In genomic region chr2:221527759-221528444, GRCh38 we compare ENCODE assay signal across 11 cellular contexts. TPM values are rescaled to one million over a fixed set of nuclear protein-coding genes. Genes with fewer than 3 reads are reported as not detected.
DNase-seq lines count a peak whose midpoint lies in the region; ATAC-seq and TF ChIP-seq lines count a peak whose summit lies in the region.
"Had no signal": no experiment of that assay in that cellular context is flagged by ENCODE, and none has a peak within 500 bp of the region (broad histone marks: within the 10 kb centered on the region; RNA-seq: fewer than 3 reads in every experiment).

No MANE protein-coding gene starts in this region.

- H3K9me3 ChIP-seq in esophagus squamous epithelium (no peaks in the 10 kb centered on the region), neural progenitor cell (ENCODE audit: low read depth) (no peaks in the 10 kb centered on the region), PC-9 (ENCODE audit: insufficient read depth, low read depth) (no peaks in the 10 kb centered on the region)

- H3K4me1 ChIP-seq in GM23338 (ENCODE audit: insufficient read depth) = peaks cover 12% of the 10 kb centered on the region
- H3K4me1 ChIP-seq in esophagus squamous epithelium = peaks cover 11 to 42% (median 18%) of the 10 kb centered on the region in 3 donors
- H3K4me1 ChIP-seq in neural progenitor cell = peaks cover 50% of the 10 kb centered on the region
- peaks cover 2% of the 10 kb centered on the region for H3K4me1 ChIP-seq in PC-9 (replicated peaks; ENCODE audit: insufficient read depth)

- TF ChIP-seq POLR2A in esophagus squamous epithelium (IDR thresholded peaks at IDR 0.05) = no peak

- DNase-seq in GM23338 (ENCODE audit: low spot score) = no peak
- no peak for DNase-seq in esophagus squamous epithelium (lab: John Stamatoyannopoulos, UW)
- DNase-seq in neural progenitor cell (ENCODE audit: low spot score) = no peak
- DNase-seq in UCSD-AML1 (lab: John Stamatoyannopoulos, UW; ENCODE audit: unreplicated experiment) = no peak
- DNase-seq in PC-9 = no peak
- no peak for DNase-seq in NCI-H446 (lab: John Stamatoyannopoulos, UW)
- DNase-seq: DMS79 treated with DMSO at 0.1 percent for 48 hours, hypothalamus, occipital lobe had no signal

- H3F3A ChIP-seq in GM23338 (replicated peaks; ENCODE audit: low read depth) (no peaks in the 10 kb centered on the region), neural progenitor cell (ENCODE audit: low read depth) (peaks cover 15% of the 10 kb centered on the region), PC-9 (ENCODE audit: insufficient read depth, low read depth) (no peaks in the 10 kb centered on the region)

- no peak overlapping the region for H3K4me3 Mint-ChIP-seq in GM23338
- no peak overlapping the region for H3K4me3 Mint-ChIP-seq in T-helper 1 cell treated with Interleukin-12 subunit alpha and Interleukin-12 subunit beta and Interleukin-4 antibody, amounts not matched to agents 30 μg/mL and 1 μg/mL, for 36 hours
- no peak overlapping the region for H3K4me3 Mint-ChIP-seq in neural progenitor cell

- H3K9me3 Mint-ChIP-seq in GM23338 (no peaks in the 10 kb centered on the region), neural progenitor cell (no peaks in the 10 kb centered on the region)
- H3K9me3 Mint-ChIP-seq in T-helper 1 cell treated with Interleukin-12 subunit alpha and Interleukin-12 subunit beta and Interleukin-4 antibody, amounts not matched to agents 30 μg/mL and 1 μg/mL, for 36 hours = no peaks in the 10 kb centered on the region

- ATAC-seq in GM23338 (no peak), GM21529 (IDR thresholded peaks at IDR 0.05; ENCODE audit: unreplicated experiment) (no peak)

- H3K79me2 ChIP-seq in GM23338 (replicated peaks; ENCODE audit: insufficient read depth) (no peaks in the 10 kb centered on the region), neural progenitor cell (ENCODE audit: low read depth) (peaks cover 100% of the 10 kb centered on the region), PC-9 (ENCODE audit: low read depth) (no peaks in the 10 kb centered on the region; the same call in 1 of the 2 replicates)

- TF ChIP-seq CTCF in GM23338 (conservative IDR thresholded peaks at IDR 0.05; ENCODE audit: low read depth in 2 of 2) (no peak), esophagus squamous epithelium (IDR thresholded peaks at IDR 0.05) (no peak), neural progenitor cell (IDR thresholded peaks at IDR 0.05) (no peak), PC-9 (conservative IDR thresholded peaks at IDR 0.05) (no peak)

- H3K36me3 Mint-ChIP-seq in GM23338 (ENCODE audit: low read depth) = no peaks in the 10 kb centered on the region
- peaks cover 4% of the 10 kb centered on the region for H3K36me3 Mint-ChIP-seq in T-helper 1 cell treated with Interleukin-12 subunit alpha and Interleukin-12 subunit beta and Interleukin-4 antibody, amounts not matched to agents 30 μg/mL and 1 μg/mL, for 36 hours (ENCODE audit: low read depth)
- H3K36me3 Mint-ChIP-seq in neural progenitor cell = peaks cover 9% of the 10 kb centered on the region

- H3K9ac ChIP-seq in neural progenitor cell = no peak overlapping the region

- H3K4me1 Mint-ChIP-seq in GM23338 = peaks cover 32% of the 10 kb centered on the region
- H3K4me1 Mint-ChIP-seq in T-helper 1 cell treated with Interleukin-12 subunit alpha and Interleukin-12 subunit beta and Interleukin-4 antibody, amounts not matched to agents 30 μg/mL and 1 μg/mL, for 36 hours (ENCODE audit: low read depth) = peaks cover 35% of the 10 kb centered on the region
- peaks cover 47% of the 10 kb centered on the region for H3K4me1 Mint-ChIP-seq in neural progenitor cell

- H3K4me3 ChIP-seq in GM23338 = no peak overlapping the region
- no peak overlapping the region for H3K4me3 ChIP-seq in esophagus squamous epithelium
- no peak overlapping the region for H3K4me3 ChIP-seq in neural progenitor cell
- no peak overlapping the region for H3K4me3 ChIP-seq in PC-9

- BruUV-seq in PC-9 (replicated peaks; lab: Mats Ljungman, UMichigan) = no TSS peak

- H3K36me3 ChIP-seq in GM23338 (ENCODE audit: insufficient read depth) (no peaks in the 10 kb centered on the region), esophagus squamous epithelium (no peaks in the 10 kb centered on the region), neural progenitor cell (peaks cover 4% of the 10 kb centered on the region), PC-9 (ENCODE audit: low read depth) (no peaks in the 10 kb centered on the region)

- H2AFZ ChIP-seq in GM23338 (no peak overlapping the region), neural progenitor cell (replicated peaks) (no peak overlapping the region), PC-9 (no peak overlapping the region)

- POLR2A ChIA-PET in PC-9 (lab: Charles Lee; ENCODE audit: unreplicated experiment) = no interaction called here

- CTCF ChIA-PET in PC-9 (lab: Charles Lee) = no interaction called here

- intact Hi-C loops in esophagus squamous epithelium (cut with DNase I) = no loop called here
- intact Hi-C loops in PC-9 (cut with micrococcal nuclease; ENCODE audit: unreplicated experiment) = loop anchor here (1.0 kb wide), 1 partner anchor 9 kb away; no protein-coding TSS in a partner anchor

- H3K27me3 ChIP-seq in GM23338 (ENCODE audit: insufficient read depth) (no peaks in the 10 kb centered on the region), esophagus squamous epithelium (no peaks in the 10 kb centered on the region), neural progenitor cell (no peaks in the 10 kb centered on the region), PC-9 (ENCODE audit: insufficient read depth, low read depth) (no peaks in the 10 kb centered on the region)

- H3K9me2 ChIP-seq in GM23338 (ENCODE audit: insufficient read depth) = no peaks in the 10 kb centered on the region
- H3K9me2 ChIP-seq in PC-9 (ENCODE audit: insufficient read depth) = no peaks in the 10 kb centered on the region

- no peaks in the 10 kb centered on the region for H3K27me3 Mint-ChIP-seq in GM23338 (ENCODE audit: insufficient read depth, low read depth, poor library complexity)
- peaks cover 5% of the 10 kb centered on the region for H3K27me3 Mint-ChIP-seq in T-helper 1 cell treated with Interleukin-12 subunit alpha and Interleukin-12 subunit beta and Interleukin-4 antibody, amounts not matched to agents 30 μg/mL and 1 μg/mL, for 36 hours (ENCODE audit: low read depth)
- H3K27me3 Mint-ChIP-seq in neural progenitor cell (ENCODE audit: insufficient read depth, low read depth) = no peaks in the 10 kb centered on the region

- H3K4me2 ChIP-seq in GM23338 = no peak overlapping the region
- no peak overlapping the region for H3K4me2 ChIP-seq in neural progenitor cell
- no peak overlapping the region for H3K4me2 ChIP-seq in PC-9

- H3K27ac Mint-ChIP-seq in GM23338 (peak overlapping the region; percentile 5; the same call in 1 of the 2 replicates), neural progenitor cell (no peak overlapping the region)
- peak overlapping the region; percentile 64 for H3K27ac Mint-ChIP-seq in T-helper 1 cell treated with Interleukin-12 subunit alpha and Interleukin-12 subunit beta and Interleukin-4 antibody, amounts not matched to agents 30 μg/mL and 1 μg/mL, for 36 hours

- WGBS in esophagus squamous epithelium, 2 donors = 53 to 60% methylated on average over 9 of the region's 9 CpGs

- H4K20me1 ChIP-seq in GM23338 (replicated peaks; ENCODE audit: insufficient read depth) (no peaks in the 10 kb centered on the region), neural progenitor cell (ENCODE audit: low read depth) (peaks cover 100% of the 10 kb centered on the region), PC-9 (ENCODE audit: insufficient read depth) (no peaks in the 10 kb centered on the region)

- H3K27ac ChIP-seq in GM23338 (ENCODE audit: low read depth) (no peak overlapping the region), esophagus squamous epithelium (peak overlapping the region in 3 of 4 donors; percentile 1 to 27 (median 16)), neural progenitor cell (peak overlapping the region; percentile 48), PC-9 (no peak overlapping the region)

TF ChIP-seq in GM23338, 12 proteins besides CTCF, POLR2A, EP300 and RAD21 (continues in another document):
- no peak for TF ChIP-seq POLR2AphosphoS5 (IDR thresholded peaks at IDR 0.05; ENCODE audit: low read depth)

RNA-seq across cellular contexts. Expression of gene EPHA4, which starts 44.2 kb away (rescaled TPM):
- 6.2 and 7.2 TPM in 2 replicates for total RNA-seq in GM23338 (2014; rRNA removed; shearing (Covaris generic))
- polyA plus RNA-seq in GM23338 (2016; fragmentation: Nextera tagmentation; extraction: Ambion mirVana) = 4.1 and 5.5 TPM in 2 replicates
- total RNA-seq in esophagus squamous epithelium (10 to 100 TPM in 3 of 4 donors, 1 to 10 TPM in 1; 5.9 to 30.3 (median 25.2) TPM), neural progenitor cell (ENCODE audit: low replicate concordance) (300 and 323 TPM in 2 replicates), PC-9 (2021) (10.6 and 21.3 TPM in 2 replicates)

Comparison
In these comparisons a context has a peak if more than half of its experiments do, and no peak if none do; other contexts are left out.
1. H3K27ac ChIP-seq: peak in esophagus squamous epithelium (3 of 4) and neural progenitor cell (single experiment); none in GM23338 (single experiment) and PC-9 (single experiment).